Comparison of ENCODE assay signal across 14 cellular contexts in genomic region chr20:37755665-37756064, GRCh38.
DNase-seq lines count a peak whose midpoint lies in the region; ATAC-seq and TF ChIP-seq lines count a peak whose summit lies in the region.
"Had no signal": no experiment of that assay in that cellular context is flagged by ENCODE, and none has a peak within 500 bp of the region (broad histone marks: within the 10 kb centered on the region; RNA-seq: fewer than 3 reads in every experiment).

No MANE protein-coding gene starts in this region.

- H3K27ac Mint-ChIP-seq in dendritic cell treated with granulocyte-macrophage colony-stimulating factor and Interleukin-4, amounts not matched to agents 40 ng/mL and 50 ng/mL, for 4 days: peak overlapping the region; percentile 0
- no peak overlapping the region for H3K27ac Mint-ChIP-seq in natural killer cell treated with Interleukin-12 subunit alpha and Interleukin-12 subunit beta and Interleukin-15 and Interleukin-18, amount 100 ng/mL, for 72 hours
- H3K27ac Mint-ChIP-seq: activated B cell treated with CpG ODN at 0.5 μM for 24 hours; CD8-positive, alpha-beta T cell had no signal

- H3K9me3 Mint-ChIP-seq in dendritic cell treated with granulocyte-macrophage colony-stimulating factor and Interleukin-4, amounts not matched to agents 40 ng/mL and 50 ng/mL, for 4 days: no peaks in the 10 kb centered on the region
- H3K9me3 Mint-ChIP-seq in natural killer cell treated with Interleukin-12 subunit alpha and Interleukin-12 subunit beta and Interleukin-15 and Interleukin-18, amount 100 ng/mL, for 72 hours: no peaks in the 10 kb centered on the region
- H3K9me3 Mint-ChIP-seq: activated B cell treated with CpG ODN at 0.5 μM for 24 hours; CD8-positive, alpha-beta T cell; nephron had no signal

- H3K4me1 ChIP-seq in BE2C (peaks cover 3% of the 10 kb centered on the region; the same call in 1 of the 2 replicates), Loucy (ENCODE audit: insufficient read depth, low read length, poor library complexity, severe bottlenecking) (peaks cover 15% of the 10 kb centered on the region)

- H3K4me3 ChIP-seq in BE2C (ENCODE audit: low read depth, low read length) (no peak overlapping the region), Loucy (ENCODE audit: low read length, poor library complexity, severe bottlenecking) (no peak overlapping the region)

- H3K9ac ChIP-seq in Loucy (ENCODE audit: low read depth, low read length, poor library complexity, severe bottlenecking): no peak overlapping the region

- peak; percentile 38 for DNase-seq in BE2C
- DNase-seq in medulla oblongata (ENCODE audit: extremely low spot score): peak; percentile 54
- no peak for DNase-seq in NCI-H1436 treated with DMSO at 0.1 percent for 48 hours (lab: John Stamatoyannopoulos, UW)
- no peak for DNase-seq in foreskin melanocyte
- no peak for DNase-seq in natural killer cell treated with Interleukin-12 subunit alpha and Interleukin-12 subunit beta and Interleukin-15 and Interleukin-18, amount 100 ng/mL, for 72 hours (ENCODE audit: low spot score)
- DNase-seq: activated B cell treated with CpG ODN at 0.5 μM for 24 hours; activated effector memory CD4-positive, alpha-beta T cell treated with anti-CD3 and anti-CD28 coated beads, Interleukin-2, amount 50 U/mL, for 16 hours; CD8-positive, alpha-beta T cell; cortex of kidney; NCI-H2107 had no signal

- H3K27me3 Mint-ChIP-seq in dendritic cell treated with granulocyte-macrophage colony-stimulating factor and Interleukin-4, amounts not matched to agents 40 ng/mL and 50 ng/mL, for 4 days: no peaks in the 10 kb centered on the region
- no peaks in the 10 kb centered on the region for H3K27me3 Mint-ChIP-seq in natural killer cell treated with Interleukin-12 subunit alpha and Interleukin-12 subunit beta and Interleukin-15 and Interleukin-18, amount 100 ng/mL, for 72 hours
- H3K27me3 Mint-ChIP-seq: activated B cell treated with CpG ODN at 0.5 μM for 24 hours had no signal

- no peak overlapping the region for H3K4me3 Mint-ChIP-seq in dendritic cell treated with granulocyte-macrophage colony-stimulating factor and Interleukin-4, amounts not matched to agents 40 ng/mL and 50 ng/mL, for 4 days
- no peak overlapping the region for H3K4me3 Mint-ChIP-seq in natural killer cell treated with Interleukin-12 subunit alpha and Interleukin-12 subunit beta and Interleukin-15 and Interleukin-18, amount 100 ng/mL, for 72 hours
- H3K4me3 Mint-ChIP-seq: activated B cell treated with CpG ODN at 0.5 μM for 24 hours; CD8-positive, alpha-beta T cell; nephron had no signal

- H3K36me3 ChIP-seq in BE2C (peaks cover 11% of the 10 kb centered on the region), Loucy (ENCODE audit: insufficient read depth, low read length) (peaks cover 44% of the 10 kb centered on the region; the same call in 1 of the 2 replicates)

- H3K36me3 Mint-ChIP-seq in dendritic cell treated with granulocyte-macrophage colony-stimulating factor and Interleukin-4, amounts not matched to agents 40 ng/mL and 50 ng/mL, for 4 days (ENCODE audit: low read depth): peaks cover 73% of the 10 kb centered on the region
- H3K36me3 Mint-ChIP-seq in natural killer cell treated with Interleukin-12 subunit alpha and Interleukin-12 subunit beta and Interleukin-15 and Interleukin-18, amount 100 ng/mL, for 72 hours: peaks cover 9% of the 10 kb centered on the region

- peaks cover 2% of the 10 kb centered on the region; the same call in 1 of the 2 replicates for H3F3A ChIP-seq in Loucy (ENCODE audit: low read depth)

- TF ChIP-seq CTCF in BE2C (IDR thresholded peaks at IDR 0.05; ENCODE audit: low read depth, low read length) (peak; percentile 47), Loucy (conservative IDR thresholded peaks at IDR 0.05; ENCODE audit: low read length) (peak; percentile 22)

- no peak overlapping the region for H3K4me2 ChIP-seq in Loucy (ENCODE audit: low read depth, low read length, poor library complexity, severe bottlenecking)

- no peaks in the 10 kb centered on the region for H4K20me1 ChIP-seq in Loucy (ENCODE audit: insufficient read depth, low read length, poor library complexity, severe bottlenecking)

- ATAC-seq in GM19463 (IDR thresholded peaks at IDR 0.05; ENCODE audit: unreplicated experiment): no peak
- ATAC-seq in natural killer cell treated with Interleukin-12 subunit alpha and Interleukin-12 subunit beta and Interleukin-15 and Interleukin-18, amount 100 ng/mL, for 72 hours: no peak
- ATAC-seq: CD8-positive, alpha-beta T cell had no signal

- no peak overlapping the region for H2AFZ ChIP-seq in Loucy (ENCODE audit: low read length)

- no peaks in the 10 kb centered on the region for H3K79me2 ChIP-seq in Loucy (ENCODE audit: insufficient read depth, low read length)

- H3K27me3 ChIP-seq in BE2C: no peaks in the 10 kb centered on the region
- H3K27me3 ChIP-seq in Loucy (ENCODE audit: insufficient read depth, low read length, poor library complexity, severe bottlenecking): no peaks in the 10 kb centered on the region

- H3K9me3 ChIP-seq in BE2C (no peaks in the 10 kb centered on the region), Loucy (ENCODE audit: insufficient read depth, low read depth, low read length) (no peaks in the 10 kb centered on the region)

- H3K4me1 Mint-ChIP-seq in dendritic cell treated with granulocyte-macrophage colony-stimulating factor and Interleukin-4, amounts not matched to agents 40 ng/mL and 50 ng/mL, for 4 days (ENCODE audit: low read depth): peaks cover 5% of the 10 kb centered on the region
- peaks cover 10 to 17% of the 10 kb centered on the region in 2 donors for H3K4me1 Mint-ChIP-seq in natural killer cell treated with Interleukin-12 subunit alpha and Interleukin-12 subunit beta and Interleukin-15 and Interleukin-18, amount 100 ng/mL, for 72 hours (ENCODE audit: low read depth in 2 of 2)

- intact Hi-C loops in dendritic cell treated with granulocyte-macrophage colony-stimulating factor and Interleukin-4, amounts not matched to agents 40 ng/mL and 50 ng/mL, for 4 days (cut with micrococcal nuclease): no loop called here

- no peaks in the 10 kb centered on the region for H3K9me2 ChIP-seq in Loucy (replicated peaks; ENCODE audit: low read depth, low read length)

Comparison
In these comparisons a context has a peak if more than half of its experiments do, and no peak if none do; other contexts are left out.
1. DNase-seq: peak in BE2C (single experiment) and medulla oblongata (single experiment); none in NCI-H1436 treated with DMSO at 0.1 percent for 48 hours (single experiment), foreskin melanocyte (single experiment) and natural killer cell treated with Interleukin-12 subunit alpha and Interleukin-12 subunit beta and Interleukin-15 and Interleukin-18, amount 100 ng/mL, for 72 hours (single experiment).